In the genomic region with DNA sequence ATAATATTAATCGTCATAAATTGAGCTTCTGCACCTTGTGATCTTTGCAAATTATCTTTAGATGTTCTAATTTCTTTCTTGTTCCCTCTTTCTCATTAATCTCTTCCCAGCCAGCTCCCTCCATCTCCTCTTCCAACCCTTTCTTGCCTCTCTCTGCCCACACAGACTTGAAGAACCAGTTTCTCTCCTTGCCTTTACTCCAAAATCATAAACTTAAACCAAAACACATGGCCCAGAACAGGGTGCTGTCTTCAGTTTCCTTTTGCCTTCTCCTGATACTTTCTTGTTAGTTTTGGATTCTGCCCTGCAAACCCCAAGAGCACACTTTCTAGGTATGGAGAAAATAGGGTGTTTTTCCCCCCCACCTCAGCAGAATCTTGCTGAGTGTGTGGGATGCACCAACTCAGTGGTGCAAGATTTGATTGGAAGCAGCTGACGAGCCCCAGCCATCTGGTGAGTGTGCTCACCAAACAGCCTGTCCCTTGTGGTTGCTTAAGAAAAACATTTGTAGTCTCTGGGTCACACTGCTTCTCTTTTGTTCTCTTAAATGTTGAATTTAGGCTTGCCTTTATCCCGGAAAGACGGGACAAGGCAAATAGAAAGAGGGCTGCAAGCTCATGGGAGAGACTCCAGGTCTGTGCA, we compare ENCODE assay signal across 1 cellular context.
TF ChIP-seq lines count a peak whose summit lies in the region.

No MANE protein-coding gene starts in this region.

TF ChIP-seq in HepG2, 621 proteins besides CTCF, POLR2A, EP300 and RAD21:
- TF ChIP-seq ZNF446 (CRISPR knock-in tag; IDR thresholded peaks at IDR 0.05) (no peak), RORA (CRISPR knock-in tag; IDR thresholded peaks at IDR 0.05) (no peak), SRSF1 (optimal IDR thresholded peaks at IDR 0.05; ENCODE audit: low read depth, low read length) (no peak)
- TF ChIP-seq, protein P1, sequence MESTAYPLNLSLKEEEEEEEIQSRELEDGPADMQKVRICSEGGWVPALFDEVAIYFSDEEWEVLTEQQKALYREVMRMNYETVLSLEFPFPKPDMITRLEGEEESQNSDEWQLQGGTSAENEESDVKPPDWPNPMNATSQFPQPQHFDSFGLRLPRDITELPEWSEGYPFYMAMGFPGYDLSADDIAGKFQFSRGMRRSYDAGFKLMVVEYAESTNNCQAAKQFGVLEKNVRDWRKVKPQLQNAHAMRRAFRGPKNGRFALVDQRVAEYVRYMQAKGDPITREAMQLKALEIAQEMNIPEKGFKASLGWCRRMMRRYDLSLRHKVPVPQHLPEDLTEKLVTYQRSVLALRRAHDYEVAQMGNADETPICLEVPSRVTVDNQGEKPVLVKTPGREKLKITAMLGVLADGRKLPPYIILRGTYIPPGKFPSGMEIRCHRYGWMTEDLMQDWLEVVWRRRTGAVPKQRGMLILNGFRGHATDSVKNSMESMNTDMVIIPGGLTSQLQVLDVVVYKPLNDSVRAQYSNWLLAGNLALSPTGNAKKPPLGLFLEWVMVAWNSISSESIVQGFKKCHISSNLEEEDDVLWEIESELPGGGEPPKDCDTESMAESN (CRISPR knock-in tag; conservative IDR thresholded peaks at IDR 0.05), result no peak
